ENCODE assay signal across 8 cellular contexts in the genomic region with DNA sequence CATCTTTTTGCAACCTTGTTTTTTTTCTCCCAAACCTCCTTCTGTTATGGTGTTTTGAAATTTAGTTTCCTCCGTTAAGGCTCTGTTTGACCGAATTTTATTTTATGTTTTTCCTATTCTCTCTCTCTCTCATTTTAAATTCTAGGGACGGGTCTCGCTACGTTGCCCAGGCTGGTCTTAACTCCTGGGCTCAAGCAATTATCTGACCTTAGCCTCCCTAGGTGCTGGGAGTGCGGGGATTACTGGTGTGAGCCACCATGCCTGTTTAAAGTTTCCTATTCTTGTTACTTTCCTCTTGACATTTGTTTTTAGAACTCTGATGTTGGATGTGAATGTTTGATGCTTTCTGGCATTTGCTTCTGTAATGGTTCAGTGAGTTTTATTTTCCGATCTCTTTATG. TPM values are rescaled to one million over a fixed set of nuclear protein-coding genes. Genes with fewer than 3 reads are reported as not detected.
A peak's percentile ranks its signal among the peaks of the same experiment; 100 is the strongest.
DNase-seq lines count a peak whose midpoint lies in the region; TF ChIP-seq lines count a peak whose summit lies in the region.

No MANE protein-coding gene starts in this region.

- H3K4me3 ChIP-seq in GM06990 (replicated peaks; ENCODE audit: low read depth, low read length) (peak overlapping the region; percentile 98), SJSA1 (peak overlapping the region; percentile 94), fibroblast of mammary gland (ENCODE audit: control insufficient read depth, low read depth, low read length) (peak overlapping the region; percentile 82), rectal smooth muscle tissue (ENCODE audit: low read length) (peak overlapping the region; percentile 87)

- no peak for DNase-seq in GM06990 (ENCODE audit: extremely low read depth, insufficient read length)
- no peak for DNase-seq in SJSA1 (ENCODE audit: low read depth in 1 of 2, low spot score in 2 of 2)
- DNase-seq in fibroblast of mammary gland (ENCODE audit: low read depth): no peak
- DNase-seq in NCI-H1092 (lab: John Stamatoyannopoulos, UW): no peak
- no peak for DNase-seq in UCSD-AML1 (lab: John Stamatoyannopoulos, UW; ENCODE audit: unreplicated experiment)
- DNase-seq in NCI-H2196 (lab: John Stamatoyannopoulos, UW; ENCODE audit: unreplicated experiment): no peak
- no peak for DNase-seq in stimulated activated CD4-positive, alpha-beta T cell treated with anti-CD3 and anti-CD28 coated beads, Interleukin-2, amount 100 ng/mL, for 48 hours

- TF ChIP-seq CTCF in GM06990 (IDR thresholded peaks at IDR 0.05; ENCODE audit: insufficient read depth, low read length, poor library complexity, severe bottlenecking) (no peak), fibroblast of mammary gland (conservative IDR thresholded peaks at IDR 0.05; ENCODE audit: control insufficient read depth, insufficient read depth, low read depth, low read length) (no peak)

- H3K27me3 ChIP-seq in GM06990 (replicated peaks; ENCODE audit: control insufficient read depth, insufficient read depth, low read length) (no peaks in the 10 kb centered on the region), SJSA1 (replicated peaks) (no peaks in the 10 kb centered on the region), rectal smooth muscle tissue (ENCODE audit: control insufficient read depth, insufficient read depth, low read length) (no peaks in the 10 kb centered on the region)

- H3K9ac ChIP-seq in rectal smooth muscle tissue (ENCODE audit: low read length): no peak overlapping the region

- H3K27ac ChIP-seq in SJSA1 (no peak overlapping the region), rectal smooth muscle tissue (ENCODE audit: low read depth, low read length) (peak overlapping the region; percentile 95)

- H3K4me1 ChIP-seq in SJSA1 (replicated peaks): peaks cover 21% of the 10 kb centered on the region
- peaks cover 6% of the 10 kb centered on the region for H3K4me1 ChIP-seq in rectal smooth muscle tissue (ENCODE audit: control insufficient read depth, insufficient read depth, low read length)

- peaks cover 4% of the 10 kb centered on the region for H3K36me3 ChIP-seq in GM06990 (ENCODE audit: control insufficient read depth, insufficient read depth, low read length)
- H3K36me3 ChIP-seq in SJSA1: peaks cover 27% of the 10 kb centered on the region
- H3K36me3 ChIP-seq in rectal smooth muscle tissue (ENCODE audit: control insufficient read depth, insufficient read depth, low read length): peaks cover 3% of the 10 kb centered on the region

- no peaks in the 10 kb centered on the region for H3K9me3 ChIP-seq in SJSA1 (replicated peaks)

RNA-seq across cellular contexts. Expression of a gene that starts 1.0 kb away (rescaled TPM):
- total RNA-seq in SJSA1 (2014; rRNA removed; shearing (Covaris generic)): 54.8 and 86.1 TPM in 2 replicates

RNA-seq across cellular contexts. Expression of a gene that starts 9.0 kb away (rescaled TPM):
- 8.5 and 16.1 TPM in 2 replicates for total RNA-seq in SJSA1 (2014; rRNA removed; shearing (Covaris generic))
